Comparison of ENCODE assay signal across 8 cellular contexts in genomic region chr11:67390947-67391303, GRCh38. TPM values are rescaled to one million over a fixed set of nuclear protein-coding genes. Genes with fewer than 3 reads are reported as not detected.
A peak's percentile ranks its signal among the peaks of the same experiment; 100 is the strongest.
DNase-seq lines count a peak whose midpoint lies in the region; ATAC-seq, FAIRE-seq and TF ChIP-seq lines count a peak whose summit lies in the region.

No MANE protein-coding gene starts in this region.

- no peak for FAIRE-seq in GM12878 (lab: Jason Lieb, UNC)

- no peak for TF ChIP-seq CTCF in GM12878 (IDR thresholded peaks at IDR 0.05 in 2 of 3, conservative IDR thresholded peaks at IDR 0.05 in 1 of 3; ENCODE audit: control insufficient read depth in 2 of 3, extremely low read depth in 1 of 3, insufficient read depth in 1 of 3, low read depth in 3 of 3, low read length in 3 of 3)
- no peak for TF ChIP-seq CTCF in lower leg skin (IDR thresholded peaks at IDR 0.05)
- TF ChIP-seq CTCF in thyroid gland (IDR thresholded peaks at IDR 0.05), result no peak

- peak overlapping the region; percentile 95 for H3K4me3 Mint-ChIP-seq in activated T-cell treated with anti-CD3 and anti-CD28 coated beads, Interleukin-2, amount 50 U/mL, for 24 hours

- 18% methylated on average over 14 of the region's 15 CpGs for WGBS in GM12878 (ENCODE audit: insufficient coverage, insufficient replicate concordance, low lambda C conversion rate, missing lambda C conversion rate)
- 8 to 13% methylated on average over 15 of the region's 15 CpGs for WGBS in lower leg skin, 2 donors
- 13 to 14% methylated on average over 15 of the region's 15 CpGs for WGBS in thyroid gland, 2 donors

- peak overlapping the region; percentile 90 for H3K27ac Mint-ChIP-seq in activated T-cell treated with anti-CD3 and anti-CD28 coated beads, Interleukin-2, amount 50 U/mL, for 24 hours

- no peaks in the 10 kb centered on the region for H3K9me3 Mint-ChIP-seq in activated T-cell treated with anti-CD3 and anti-CD28 coated beads, Interleukin-2, amount 50 U/mL, for 24 hours

- peaks cover 39% of the 10 kb centered on the region for H3K36me3 Mint-ChIP-seq in activated T-cell treated with anti-CD3 and anti-CD28 coated beads, Interleukin-2, amount 50 U/mL, for 24 hours (ENCODE audit: low read depth)

- TF ChIP-seq RAD21 in GM12878 (IDR thresholded peaks at IDR 0.05; ENCODE audit: insufficient read depth, low read depth, low read length), result no peak

- CTCF ChIA-PET in GM12878 (lab: Yijun Ruan, JAX), result interaction anchor here (0.8 to 25.5 kb wide), 6 partner anchors 9 to 224 kb away, joined by 3 to 1301 read pairs (median 10); partner anchors contain the start of genes CLCF1, PITPNM1, POLD4 and PPP1CA

- peak overlapping the region; percentile 97 for H3K4me3 ChIP-seq in GM12878
- peak overlapping the region; percentile 54 for H3K4me3 ChIP-seq in lower leg skin (ENCODE audit: low read depth, poor library complexity, severe bottlenecking)
- H3K4me3 ChIP-seq in thyroid gland (replicated peaks in 1 of 3), result peak overlapping the region; percentile 8 to 77 (median 65)

- intact Hi-C loops in GM12878 (cut with micrococcal nuclease; ENCODE audit: unreplicated experiment) (no loop called here), lower leg skin (cut with DNase I; ENCODE audit: low total_unique reads) (loop anchor here (10.0 kb wide), 1 partner anchor 114 kb away; the partner anchor contains the start of genes CDK2AP2 and PITPNM1), thyroid gland (cut with DNase I) (loop anchor here (5.0 to 10.0 kb wide), 2 partner anchors 74 to 116 kb away; partner anchors contain the start of genes CDK2AP2, PITPNM1 and TMEM134)

- no peaks in the 10 kb centered on the region for H3K27me3 ChIP-seq in GM12878 (replicated peaks in 1 of 2; ENCODE audit: control insufficient read depth in 2 of 2, insufficient read depth in 2 of 2, low read length in 1 of 2)
- no peaks in the 10 kb centered on the region for H3K27me3 ChIP-seq in thyroid gland

- no peak for ATAC-seq in GM12878

- H2AFZ ChIP-seq in GM12878 (ENCODE audit: control insufficient read depth, low read depth, low read length), result peak overlapping the region; percentile 84; the same call in 1 of the 2 replicates

- peak overlapping the region; percentile 91 for H3K9ac ChIP-seq in GM12878 (ENCODE audit: control insufficient read depth, insufficient read depth, low read length)

- H3K27ac ChIP-seq in GM12878 (ENCODE audit: control insufficient read depth, insufficient read depth) (peak overlapping the region; percentile 78), thyroid gland (peak overlapping the region; percentile 7 to 79 (median 66))

- no peaks in the 10 kb centered on the region for H3K9me3 ChIP-seq in GM12878 (replicated peaks; ENCODE audit: control insufficient read depth, insufficient read depth, low read length)
- no peaks in the 10 kb centered on the region for H3K9me3 ChIP-seq in thyroid gland

- H3K4me1 ChIP-seq in GM12878 (ENCODE audit: control insufficient read depth, insufficient read depth, low read length) (peaks cover 7% of the 10 kb centered on the region), thyroid gland (peaks cover 4 to 20% of the 10 kb centered on the region in 2 donors)

- no peaks in the 10 kb centered on the region for H3K27me3 Mint-ChIP-seq in activated T-cell treated with anti-CD3 and anti-CD28 coated beads, Interleukin-2, amount 50 U/mL, for 24 hours

- RAD21 ChIA-PET in GM12878 (lab: Charles Lee; ENCODE audit: unreplicated experiment), result interaction anchor here (0.6 to 2.6 kb wide), 9 partner anchors 9 to 117 kb away, joined by 4 to 24 read pairs (median 6); partner anchors contain the start of genes CDK2AP2, CLCF1, PITPNM1 and PPP1CA

- H4K20me1 ChIP-seq in GM12878 (ENCODE audit: control insufficient read depth, insufficient read depth), result no peaks in the 10 kb centered on the region; the same call in 1 of the 2 replicates

- in situ Hi-C loops in GM12878 (cut with MboI), result no loop called here

- no peak for DNase-seq in activated T-cell treated with anti-CD3 and anti-CD28 coated beads, Interleukin-2, amount 50 U/mL, for 24 hours
- no peak for DNase-seq in activated T-cell treated with anti-CD3 and anti-CD28 coated beads, Interleukin-2, amount 50 U/mL, for 1 hour
- DNase-seq in GM12878 (ENCODE audit: low read depth, low spot score) (no peak), lower leg skin (ENCODE audit: low spot score in 2 of 2) (no peak), thyroid gland (no peak), 8988T (no peak), DMS153 (lab: John Stamatoyannopoulos, UW) (no peak), mucosa of gallbladder (ENCODE audit: low spot score) (no peak)

- POLR2A ChIA-PET in GM12878 (lab: Charles Lee), result interaction anchor here (0.6 to 2.8 kb wide), 8 partner anchors 11 to 127 kb away, joined by 3 to 48 read pairs (median 8); partner anchors contain the start of genes POLD4, PPP1CA and TBC1D10C

- SMC1A ChIA-PET in GM12878 (lab: Charles Lee; ENCODE audit: uncharacterized antibody, unreplicated experiment), result interaction anchor here (1.3 to 3.4 kb wide), 4 partner anchors 10 to 46 kb away, joined by 3 to 17 read pairs (median 6); partner anchors contain the start of gene PPP1CA

- H3K79me2 ChIP-seq in GM12878 (ENCODE audit: control insufficient read depth, insufficient read depth, low read length), result peaks cover 21% of the 10 kb centered on the region

- H3K4me2 ChIP-seq in GM12878 (ENCODE audit: control insufficient read depth, insufficient read depth), result peak overlapping the region; percentile 99

- no peak for TF ChIP-seq EP300 in GM12878 (IDR thresholded peaks at IDR 0.05; ENCODE audit: borderline replicate concordance in 1 of 2, control insufficient read depth in 1 of 2, low read depth in 2 of 2, low read length in 2 of 2)

- H3K36me3 ChIP-seq in GM12878 (ENCODE audit: control insufficient read depth in 2 of 2, insufficient read depth in 2 of 2, low read length in 1 of 2) (peaks cover 2 to 6% of the 10 kb centered on the region in 2 experiments; a peak in 3 of 4 replicates), thyroid gland (no peaks in the 10 kb centered on the region)

- peaks cover 36% of the 10 kb centered on the region for H3K4me1 Mint-ChIP-seq in activated T-cell treated with anti-CD3 and anti-CD28 coated beads, Interleukin-2, amount 50 U/mL, for 24 hours (ENCODE audit: low read depth)

- no TSS peak for BruUV-seq in GM12878 (replicated peaks; lab: Mats Ljungman, UMichigan)

- no peak for TF ChIP-seq POLR2A in GM12878 (IDR thresholded peaks at IDR 0.05; ENCODE audit: low read depth, low read length)
- TF ChIP-seq POLR2A in lower leg skin (IDR thresholded peaks at IDR 0.05), result no peak
- no peak for TF ChIP-seq POLR2A in thyroid gland (IDR thresholded peaks at IDR 0.05)

RNA-seq across cellular contexts. Expression of gene RAD9A, which starts 0.9 kb away (rescaled TPM):
- 30.1 and 32.3 TPM in 2 replicates for total RNA-seq in GM12878 (2013; cell fraction: nucleolus; rRNA removed)
- 21.0 and 21.9 TPM in 2 replicates for total RNA-seq in GM12878 (2014; rRNA removed)
- 8.2 TPM in 2 replicates for total RNA-seq in GM12878 (2014; rRNA removed; fragmentation: Illumina TruSeq; extraction: Trizol)
- total RNA-seq in GM12878 (2021), result 29.5 and 32.7 TPM in 2 replicates
- polyA plus RNA-seq in GM12878 (2011; ENCODE audit: low read depth), result 12.9 TPM
- 9.6 and 18.6 TPM in 2 replicates for polyA plus RNA-seq in GM12878 (2011; rRNA removed)
- 31.8 and 50.4 TPM in 2 replicates for polyA plus RNA-seq in GM12878 (2011; cell fraction: cytosol; rRNA removed)
- polyA plus RNA-seq in GM12878 (2011; cell fraction: nucleus; rRNA removed), result 114 and 143 TPM in 2 replicates
- 21.3 and 26.9 TPM in 2 replicates for polyA plus RNA-seq in GM12878 (2012)
- polyA plus RNA-seq in GM12878 (2014; fragmentation: Illumina TruSeq; extraction: Trizol), result 5.8 and 15.6 TPM in 2 replicates
- 1 to 10 TPM; 1.1 to 3.6 TPM for polyA plus RNA-seq in GM12878 (2014; fragmentation: Nextera tagmentation; extraction: Ambion mirVana)
- 36.2 and 37.6 TPM in 2 replicates for polyA plus RNA-seq in GM12878 (2014; rRNA removed)
- polyA plus RNA-seq in GM12878 (2016; fragmentation: Nextera tagmentation; extraction: Ambion mirVana), result 10 to 100 TPM; 22.0 to 25.6 TPM
- 7.2 and 11.3 TPM in 2 replicates for polyA minus RNA-seq in GM12878 (2011; rRNA and poly(A)+ RNA removed)
- 4.8 and 10.5 TPM in 2 replicates for polyA minus RNA-seq in GM12878 (2011; cell fraction: cytosol; rRNA and poly(A)+ RNA removed)
- 14.0 and 24.6 TPM in 2 replicates for polyA minus RNA-seq in GM12878 (2011; cell fraction: nucleus; rRNA and poly(A)+ RNA removed)
- total RNA-seq in lower leg skin, result 10 to 100 TPM; 24.9 to 28.5 (median 27.2) TPM
- total RNA-seq in thyroid gland, result 10 to 100 TPM; 22.7 to 38.0 (median 31.0) TPM
- 45.0 TPM for total RNA-seq in mucosa of gallbladder

RNA-seq across cellular contexts. Expression of gene PPP1CA, which starts 10.7 kb away (rescaled TPM):
- 38.1 and 44.1 TPM in 2 replicates for total RNA-seq in GM12878 (2013; cell fraction: nucleolus; rRNA removed)
- total RNA-seq in GM12878 (2014; rRNA removed), result 342 and 371 TPM in 2 replicates
- total RNA-seq in GM12878 (2014; rRNA removed; fragmentation: Illumina TruSeq; extraction: Trizol), result 170 and 176 TPM in 2 replicates
- 265 and 269 TPM in 2 replicates for total RNA-seq in GM12878 (2021)
- polyA plus RNA-seq in GM12878 (2011; ENCODE audit: low read depth), result 75.3 TPM
- polyA plus RNA-seq in GM12878 (2011; rRNA removed), result 86.0 and 211 TPM in 2 replicates
- 440 and 506 TPM in 2 replicates for polyA plus RNA-seq in GM12878 (2011; cell fraction: cytosol; rRNA removed)
- 220 and 242 TPM in 2 replicates for polyA plus RNA-seq in GM12878 (2011; cell fraction: nucleus; rRNA removed)
- polyA plus RNA-seq in GM12878 (2012), result 174 and 181 TPM in 2 replicates
- 128 and 202 TPM in 2 replicates for polyA plus RNA-seq in GM12878 (2014; fragmentation: Illumina TruSeq; extraction: Trizol)
- 10 to 100 TPM; 26.4 to 41.7 TPM for polyA plus RNA-seq in GM12878 (2014; fragmentation: Nextera tagmentation; extraction: Ambion mirVana)
- 306 and 326 TPM in 2 replicates for polyA plus RNA-seq in GM12878 (2014; rRNA removed)
- 100 to 1,000 TPM; 417 to 458 TPM for polyA plus RNA-seq in GM12878 (2016; fragmentation: Nextera tagmentation; extraction: Ambion mirVana)
- 121 and 204 TPM in 2 replicates for polyA minus RNA-seq in GM12878 (2011; rRNA and poly(A)+ RNA removed)
- polyA minus RNA-seq in GM12878 (2011; cell fraction: cytosol; rRNA and poly(A)+ RNA removed), result 83.8 and 94.6 TPM in 2 replicates
- polyA minus RNA-seq in GM12878 (2011; cell fraction: nucleus; rRNA and poly(A)+ RNA removed), result 49.0 and 75.9 TPM in 2 replicates
- 100 to 1,000 TPM; 101 to 160 (median 143) TPM for total RNA-seq in lower leg skin
- total RNA-seq in thyroid gland, result 100 to 1,000 TPM; 164 to 216 (median 191) TPM
- 140 TPM for total RNA-seq in mucosa of gallbladder

RNA-seq across cellular contexts. Expression of gene TBC1D10C, which starts 13.0 kb away (rescaled TPM):
- 59.5 and 60.3 TPM in 2 replicates for total RNA-seq in GM12878 (2013; cell fraction: nucleolus; rRNA removed)
- total RNA-seq in GM12878 (2014; rRNA removed) (52.0 and 60.0 TPM in 2 replicates), GM12878 (2014; rRNA removed; fragmentation: Illumina TruSeq; extraction: Trizol) (18.4 and 19.5 TPM in 2 replicates), GM12878 (2021) (77.4 and 80.7 TPM in 2 replicates), lower leg skin (1 to 10 TPM in 2 of 4 donors, under 1 TPM in 2; 0.71 to 1.3 (median 0.97) TPM), thyroid gland (10 to 100 TPM in 2 of 4 donors, 1 to 10 TPM in 2; 8.8 to 16.0 (median 11.6) TPM), mucosa of gallbladder (10.6 TPM)
- polyA plus RNA-seq in GM12878 (2011; ENCODE audit: low read depth), result 12.8 TPM
- polyA plus RNA-seq in GM12878 (2011; rRNA removed) (9.6 and 15.4 TPM in 2 replicates), GM12878 (2014; fragmentation: Illumina TruSeq; extraction: Trizol) (3.4 and 13.5 TPM in 2 replicates), GM12878 (2014; fragmentation: Nextera tagmentation; extraction: Ambion mirVana) (1 to 10 TPM; 1.1 to 6.6 TPM), GM12878 (2014; rRNA removed) (83.4 and 85.3 TPM in 2 replicates), GM12878 (2016; fragmentation: Nextera tagmentation; extraction: Ambion mirVana) (10 to 100 TPM; 61.8 to 73.3 TPM)
- polyA plus RNA-seq in GM12878 (2011; cell fraction: cytosol; rRNA removed), result 27.2 and 41.2 TPM in 2 replicates
- polyA plus RNA-seq in GM12878 (2011; cell fraction: nucleus; rRNA removed), result 200 and 210 TPM in 2 replicates
- 48.1 and 51.7 TPM in 2 replicates for polyA plus RNA-seq in GM12878 (2012)
- polyA minus RNA-seq in GM12878 (2011; rRNA and poly(A)+ RNA removed), result 8.1 and 20.2 TPM in 2 replicates
- 9.6 and 12.3 TPM in 2 replicates for polyA minus RNA-seq in GM12878 (2011; cell fraction: cytosol; rRNA and poly(A)+ RNA removed)
- polyA minus RNA-seq in GM12878 (2011; cell fraction: nucleus; rRNA and poly(A)+ RNA removed), result 26.1 and 33.3 TPM in 2 replicates

RNA-seq across cellular contexts. Expression of gene CLCF1, which starts 17.5 kb away (rescaled TPM):
- 0.98 and 1.1 TPM in 2 replicates for total RNA-seq in GM12878 (2013; cell fraction: nucleolus; rRNA removed)
- total RNA-seq in GM12878 (2014; rRNA removed) (0.68 and 0.82 TPM in 2 replicates), GM12878 (2014; rRNA removed; fragmentation: Illumina TruSeq; extraction: Trizol) (0.63 and 0.64 TPM in 2 replicates), GM12878 (2021) (1.3 and 1.5 TPM in 2 replicates), lower leg skin (1 to 10 TPM; 2.2 to 3.3 (median 2.5) TPM), thyroid gland (1 to 10 TPM; 4.3 to 9.4 (median 6.9) TPM), mucosa of gallbladder (4.0 TPM)
- 0.31 TPM for polyA plus RNA-seq in GM12878 (2011; ENCODE audit: low read depth)
- polyA plus RNA-seq in GM12878 (2011; rRNA removed) (0.12 and 0.16 TPM in 2 replicates), GM12878 (2014; fragmentation: Illumina TruSeq; extraction: Trizol) (0.25 and 0.79 TPM in 2 replicates), GM12878 (2014; fragmentation: Nextera tagmentation; extraction: Ambion mirVana) (under 1 TPM; 0.24 to 0.58 TPM), GM12878 (2014; rRNA removed) (2.1 and 2.4 TPM in 2 replicates), GM12878 (2016; fragmentation: Nextera tagmentation; extraction: Ambion mirVana) (under 1 TPM in 1 of 2 experiments, not detected in 1; 0.35 TPM)
- polyA plus RNA-seq in GM12878 (2011; cell fraction: cytosol; rRNA removed), result 0.42 and 0.45 TPM in 2 replicates
- 0.84 and 1.2 TPM in 2 replicates for polyA plus RNA-seq in GM12878 (2011; cell fraction: nucleus; rRNA removed)
- 0.74 and 0.87 TPM in 2 replicates for polyA plus RNA-seq in GM12878 (2012)
- 0.37 and 0.52 TPM in 2 replicates for polyA minus RNA-seq in GM12878 (2011; rRNA and poly(A)+ RNA removed)
- not detected in 2 replicates for polyA minus RNA-seq in GM12878 (2011; cell fraction: cytosol; rRNA and poly(A)+ RNA removed)
- 0.24 and 0.38 TPM in 2 replicates for polyA minus RNA-seq in GM12878 (2011; cell fraction: nucleus; rRNA and poly(A)+ RNA removed)

RNA-seq across cellular contexts. Expression of gene CARNS1, which starts 24.6 kb away (rescaled TPM):
- total RNA-seq in GM12878 (2013; cell fraction: nucleolus; rRNA removed), result 0.15 and 0.22 TPM in 2 replicates
- total RNA-seq in GM12878 (2014; rRNA removed), result 0.11 TPM in 2 replicates
- 0.04 TPM in 1 of 2 replicates, not detected in the other for total RNA-seq in GM12878 (2014; rRNA removed; fragmentation: Illumina TruSeq; extraction: Trizol)
- 0.10 and 0.19 TPM in 2 replicates for total RNA-seq in GM12878 (2021)
- polyA plus RNA-seq in GM12878 (2011; ENCODE audit: low read depth), result 0.18 TPM
- not detected in 2 replicates for polyA plus RNA-seq in GM12878 (2011; rRNA removed)
- polyA plus RNA-seq in GM12878 (2011; cell fraction: cytosol; rRNA removed), result 0.01 TPM in 1 of 2 replicates, not detected in the other
- polyA plus RNA-seq in GM12878 (2011; cell fraction: nucleus; rRNA removed), result 0.07 and 0.13 TPM in 2 replicates
- 0.27 and 0.31 TPM in 2 replicates for polyA plus RNA-seq in GM12878 (2012)
- polyA plus RNA-seq in GM12878 (2014; fragmentation: Illumina TruSeq; extraction: Trizol), result 0.10 TPM in 1 of 2 replicates, not detected in the other
- under 1 TPM in 1 of 2 experiments, not detected in 1; 0.02 TPM for polyA plus RNA-seq in GM12878 (2014; fragmentation: Nextera tagmentation; extraction: Ambion mirVana)
- 0.14 and 0.25 TPM in 2 replicates for polyA plus RNA-seq in GM12878 (2014; rRNA removed)
- polyA plus RNA-seq in GM12878 (2016; fragmentation: Nextera tagmentation; extraction: Ambion mirVana), result under 1 TPM in 1 of 2 experiments, not detected in 1; 0.09 TPM
- polyA minus RNA-seq in GM12878 (2011; rRNA and poly(A)+ RNA removed), result not detected in 2 replicates
- polyA minus RNA-seq in GM12878 (2011; cell fraction: cytosol; rRNA and poly(A)+ RNA removed), result not detected in 2 replicates
- polyA minus RNA-seq in GM12878 (2011; cell fraction: nucleus; rRNA and poly(A)+ RNA removed), result 0.12 TPM in 1 of 2 replicates, not detected in the other
- 1 to 10 TPM in 2 of 4 donors, under 1 TPM in 2; 0.30 to 1.5 (median 1.0) TPM for total RNA-seq in lower leg skin
- total RNA-seq in thyroid gland, result 1 to 10 TPM; 3.8 to 9.8 (median 5.9) TPM
- total RNA-seq in mucosa of gallbladder, result 78.4 TPM
